Comparison of ENCODE assay signal across 27 cellular contexts in the genomic region with DNA sequence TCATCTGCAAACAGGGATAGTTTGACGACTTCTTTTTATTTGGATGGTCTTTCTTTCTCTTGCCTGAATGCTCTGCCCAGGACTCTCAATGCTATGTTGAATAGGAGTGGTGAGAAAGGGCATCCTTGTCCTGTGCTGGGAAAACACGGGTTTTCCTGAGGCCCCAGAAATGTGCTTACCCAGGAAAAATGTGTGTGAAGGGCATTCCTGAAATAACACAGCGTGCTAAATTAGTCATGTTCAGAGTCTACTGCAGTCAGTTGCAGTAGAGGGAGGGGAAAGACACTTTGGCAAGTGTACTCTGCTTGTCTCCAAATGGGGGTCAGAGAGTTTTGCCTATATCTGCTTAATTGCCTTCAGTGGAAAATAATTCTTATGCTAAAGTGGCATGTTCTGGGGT.
DNase-seq lines count a peak whose midpoint lies in the region; FAIRE-seq and TF ChIP-seq lines count a peak whose summit lies in the region.
"Had no signal": no experiment of that assay in that cellular context is flagged by ENCODE, and none has a peak within 500 bp of the region (broad histone marks: within the 10 kb centered on the region; RNA-seq: fewer than 3 reads in every experiment).

No MANE protein-coding gene starts in this region.

- H3K9me3 ChIP-seq in GM23248 (ENCODE audit: low read depth) (no peaks in the 10 kb centered on the region), thyroid gland (no peaks in the 10 kb centered on the region)
- H3K9me3 ChIP-seq: right lobe of liver, tibial artery had no signal

- no peaks in the 10 kb centered on the region for H4K20me1 ChIP-seq in GM23248 (ENCODE audit: insufficient read depth)

- TF ChIP-seq CTCF in bronchial epithelial cell (IDR thresholded peaks at IDR 0.05; ENCODE audit: insufficient read depth, low read length, severe bottlenecking): no peak
- no peak for TF ChIP-seq CTCF in thyroid gland (IDR thresholded peaks at IDR 0.05)

- TF ChIP-seq POLR2A in thyroid gland (IDR thresholded peaks at IDR 0.05): no peak

- no peak overlapping the region for H2AFZ ChIP-seq in GM23248

- no peak overlapping the region for H3K4me3 ChIP-seq in GM23248
- H3K4me3 ChIP-seq in bronchial epithelial cell (ENCODE audit: low read depth, low read length): no peak overlapping the region
- H3K4me3 ChIP-seq in thyroid gland (replicated peaks in 1 of 3): no peak overlapping the region
- H3K4me3 ChIP-seq: coronary artery, ovary, right lobe of liver, SK-N-MC, tibial artery had no signal

- no peak for FAIRE-seq in bronchial epithelial cell (lab: Jason Lieb, UNC)
- FAIRE-seq: D721Med had no signal

- no peaks in the 10 kb centered on the region for H3F3A ChIP-seq in GM23248 (ENCODE audit: insufficient read depth)

- no peak overlapping the region for H3K4me2 ChIP-seq in GM23248 (ENCODE audit: unreplicated experiment)

- no peak overlapping the region for H3K27ac ChIP-seq in GM23248
- peak overlapping the region in 1 of 3 donors; percentile 49 for H3K27ac ChIP-seq in thyroid gland
- H3K27ac ChIP-seq: coronary artery, ovary, right lobe of liver, SK-N-MC, tibial artery had no signal

- in situ Hi-C loops in GM23248 (cut with MboI): no loop called here

- H3K9me2 ChIP-seq in GM23248 (ENCODE audit: insufficient read depth): no peaks in the 10 kb centered on the region

- intact Hi-C loops in thyroid gland (cut with DNase I): no loop called here

- no peak overlapping the region for H3K9ac ChIP-seq in GM23248

- H3K36me3 ChIP-seq in GM23248 (ENCODE audit: low read depth): no peaks in the 10 kb centered on the region
- no peaks in the 10 kb centered on the region for H3K36me3 ChIP-seq in bronchial epithelial cell (ENCODE audit: control insufficient read depth, insufficient read depth, low read length)
- no peaks in the 10 kb centered on the region for H3K36me3 ChIP-seq in thyroid gland
- H3K36me3 ChIP-seq: ovary, right lobe of liver, tibial artery had no signal

- H3K79me2 ChIP-seq in GM23248 (ENCODE audit: insufficient read depth): no peaks in the 10 kb centered on the region

- peak; percentile 37 for DNase-seq in GM23248
- DNase-seq in bronchial epithelial cell (ENCODE audit: low read depth): peak; percentile 26
- peak; percentile 1 for DNase-seq in left kidney (ENCODE audit: low read depth, low spot score)
- DNase-seq in thyroid gland: peak; percentile 2 to 49
- DNase-seq in NCI-H2227 treated with DMSO at 0.1 percent for 48 hours (lab: John Stamatoyannopoulos, UW): no peak
- no peak for DNase-seq in DMS114 treated with DMSO at 0.1 percent for 48 hours (lab: John Stamatoyannopoulos, UW; ENCODE audit: unreplicated experiment)
- no peak for DNase-seq in DMS153 (lab: John Stamatoyannopoulos, UW)
- DNase-seq: activated CD4-positive, alpha-beta T cell treated with anti-CD3 and anti-CD28 coated beads for 4 hours; activated CD8-positive, alpha-beta memory T cell treated with anti-CD3 and anti-CD28 coated beads for 24 hours; activated T-cell treated with anti-CD3 and anti-CD28 coated beads, Interleukin-2, amount 50 U/mL, for 24 hours; CD4-positive, CD25-positive, alpha-beta regulatory T cell; endodermal cell; GDM1; HCEC 1CT; mesenchymal stem cell; naive thymus-derived CD8-positive, alpha-beta T cell; NCI-H1048; NCI-H1694 treated with DMSO at 0.1 percent for 48 hours; NCI-H526 treated with DMSO at 0.1 percent for 48 hours; ovary; right lobe of liver; stimulated activated naive CD8-positive, alpha-beta T cell treated with anti-CD3 and anti-CD28 coated beads, Interleukin-15, Interleukin-2, amounts not matched to agents 100 U/mL and 50 U/mL, for 24 hours; T-helper 2 cell; tibial artery had no signal

- H3K4me1 ChIP-seq in GM23248 (ENCODE audit: insufficient read depth) (peaks cover 6% of the 10 kb centered on the region; the same call in 1 of the 2 replicates), thyroid gland (peaks cover 10 to 29% of the 10 kb centered on the region in 2 donors)
- H3K4me1 ChIP-seq: right lobe of liver, tibial artery had no signal

- H3K27me3 ChIP-seq in GM23248 (replicated peaks; ENCODE audit: insufficient read depth) (peaks cover 22% of the 10 kb centered on the region; the same call in 1 of the 2 replicates), bronchial epithelial cell (ENCODE audit: control insufficient read depth, insufficient read depth, low read length) (no peaks in the 10 kb centered on the region), thyroid gland (no peaks in the 10 kb centered on the region)
- H3K27me3 ChIP-seq: ovary, right lobe of liver, tibial artery had no signal

- 37 to 43% methylated on average over 3 of the region's 3 CpGs for WGBS in GM23248 (ENCODE audit: low coverage in 1 of 2, low lambda C conversion rate in 2 of 2, missing lambda C conversion rate in 2 of 2), 2 experiments
- 7 to 14% methylated on average over 3 of the region's 3 CpGs for WGBS in thyroid gland, 2 donors

Comparison
In these comparisons a context has a peak if more than half of its experiments do, and no peak if none do; other contexts are left out.
1. DNase-seq: peak in GM23248 (single experiment), bronchial epithelial cell (single experiment), left kidney (single experiment) and thyroid gland (2 of 2); none in NCI-H2227 treated with DMSO at 0.1 percent for 48 hours (single experiment), DMS114 treated with DMSO at 0.1 percent for 48 hours (single experiment) and DMS153 (single experiment).